ENCODE assay signal across 8 cellular contexts in the genomic region with DNA sequence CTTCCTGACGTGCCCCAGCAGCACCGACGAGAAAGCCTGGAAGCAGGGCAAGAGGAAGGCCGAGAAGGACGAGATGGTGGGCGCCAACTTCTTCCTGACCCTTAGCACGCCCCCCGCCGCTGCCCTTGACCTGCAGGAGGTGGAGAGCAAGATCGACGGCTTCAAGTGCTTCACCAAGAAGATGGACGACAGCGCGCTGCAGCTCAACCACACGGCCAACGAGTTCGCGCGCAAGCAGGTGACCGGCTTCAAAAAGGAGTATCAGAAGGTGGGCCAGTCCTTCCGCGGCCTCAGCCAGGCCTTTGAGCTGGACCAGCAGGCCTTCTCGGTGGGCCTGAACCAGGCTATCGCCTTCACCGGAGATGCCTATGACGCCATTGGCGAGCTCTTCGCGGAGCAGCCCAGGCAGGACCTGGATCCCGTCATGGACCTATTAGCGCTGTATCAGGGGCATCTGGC. TPM values are rescaled to one million over a fixed set of nuclear protein-coding genes. Genes with fewer than 3 reads are reported as not detected.
DNase-seq lines count a peak whose midpoint lies in the region; ATAC-seq and TF ChIP-seq lines count a peak whose summit lies in the region.

No MANE protein-coding gene starts in this region.

- WGBS in lung, 2 donors, result 87 to 90% methylated on average over 31 of the region's 31 CpGs
- 95% methylated on average over 31 of the region's 31 CpGs for WGBS in thymus

- no peak for ATAC-seq in lung (ENCODE audit: insufficient read depth, low FRiP score)
- ATAC-seq in HG03565 (IDR thresholded peaks at IDR 0.05; ENCODE audit: unreplicated experiment), result no peak

- peaks cover 48% of the 10 kb centered on the region for H3K4me1 Mint-ChIP-seq in T-helper 2 cell treated with Interferon-gamma antibody and Interleukin-4, amounts not matched to agents 5 μg/mL and 100 μg/mL, for 36 hours (ENCODE audit: low read depth)

- H3K9me3 ChIP-seq in breast epithelium (no peaks in the 10 kb centered on the region), lung (ENCODE audit: control insufficient read depth in 2 of 2, insufficient read depth in 1 of 2, low read length in 1 of 2) (no peaks in the 10 kb centered on the region), thymus (ENCODE audit: control insufficient read depth) (no peaks in the 10 kb centered on the region)

- DNase-seq in T-helper 2 cell treated with Interferon-gamma antibody and Interleukin-4, amounts not matched to agents 5 μg/mL and 100 μg/mL, for 36 hours (ENCODE audit: low spot score), result no peak
- no peak for DNase-seq in T-helper 2 cell
- DNase-seq in breast epithelium (ENCODE audit: low spot score in 2 of 2), result no peak
- no peak for DNase-seq in lung (ENCODE audit: low spot score)
- DNase-seq in iPS-NIHi11 (ENCODE audit: low spot score), result no peak
- no peak for DNase-seq in midbrain (lab: John Stamatoyannopoulos, UW)

- H3K27ac ChIP-seq in breast epithelium (peak overlapping the region; percentile 95 to 97), lung (ENCODE audit: low read depth in 1 of 2, low read length in 1 of 2) (peak overlapping the region in 1 of 2 donors; percentile 92), thymus (ENCODE audit: low read depth) (no peak overlapping the region)

- peak overlapping the region; percentile 62 to 95 (median 85) for H3K4me3 ChIP-seq in breast epithelium
- peak overlapping the region; percentile 87 for H3K4me3 ChIP-seq in lung
- peak overlapping the region; percentile 38 for H3K4me3 ChIP-seq in thymus (ENCODE audit: low read length)

- H3K4me1 ChIP-seq in breast epithelium (peaks cover 8 to 15% of the 10 kb centered on the region in 2 donors), lung (ENCODE audit: control insufficient read depth in 2 of 2, insufficient read depth in 2 of 2, low read length in 2 of 2) (peaks cover 16 to 21% of the 10 kb centered on the region in 2 donors), thymus (ENCODE audit: control insufficient read depth, insufficient read depth, low read length) (peaks cover 17% of the 10 kb centered on the region)

- peak overlapping the region; percentile 16 for H3K27ac Mint-ChIP-seq in T-helper 2 cell treated with Interferon-gamma antibody and Interleukin-4, amounts not matched to agents 5 μg/mL and 100 μg/mL, for 36 hours

- H3K36me3 Mint-ChIP-seq in T-helper 2 cell treated with Interferon-gamma antibody and Interleukin-4, amounts not matched to agents 5 μg/mL and 100 μg/mL, for 36 hours (ENCODE audit: low read depth), result peaks cover 45% of the 10 kb centered on the region

- H3K9me3 Mint-ChIP-seq in T-helper 2 cell treated with Interferon-gamma antibody and Interleukin-4, amounts not matched to agents 5 μg/mL and 100 μg/mL, for 36 hours, result no peaks in the 10 kb centered on the region

- H3K36me3 ChIP-seq in breast epithelium, result no peaks in the 10 kb centered on the region
- peaks cover 0 to 2% of the 10 kb centered on the region in 2 donors for H3K36me3 ChIP-seq in lung (ENCODE audit: control insufficient read depth in 2 of 2, insufficient read depth in 2 of 2, low read length in 2 of 2)
- H3K36me3 ChIP-seq in thymus (ENCODE audit: control insufficient read depth, insufficient read depth), result no peaks in the 10 kb centered on the region

- H3K27me3 ChIP-seq in breast epithelium (no peaks in the 10 kb centered on the region), lung (ENCODE audit: control insufficient read depth, insufficient read depth) (no peaks in the 10 kb centered on the region), thymus (ENCODE audit: control insufficient read depth, insufficient read depth) (no peaks in the 10 kb centered on the region)

- H3K27me3 Mint-ChIP-seq in T-helper 2 cell treated with Interferon-gamma antibody and Interleukin-4, amounts not matched to agents 5 μg/mL and 100 μg/mL, for 36 hours (ENCODE audit: low read depth), result peaks cover 27% of the 10 kb centered on the region

- no peak for TF ChIP-seq POLR2A in breast epithelium (IDR thresholded peaks at IDR 0.05)

- intact Hi-C loops in breast epithelium (cut with DNase I; ENCODE audit: low total_unique reads), result loop anchor here (5.0 kb wide), 1 partner anchor 328 kb away; no protein-coding TSS in a partner anchor

- TF ChIP-seq CTCF in breast epithelium (IDR thresholded peaks at IDR 0.05) (no peak), lung (IDR thresholded peaks at IDR 0.05; ENCODE audit: control extremely low read depth, extremely low read depth) (no peak)

- peak overlapping the region; percentile 86 for H3K4me3 Mint-ChIP-seq in T-helper 2 cell treated with Interferon-gamma antibody and Interleukin-4, amounts not matched to agents 5 μg/mL and 100 μg/mL, for 36 hours

RNA-seq across cellular contexts. Expression of gene SNX18, which starts 1.6 kb away (rescaled TPM):
- total RNA-seq in breast epithelium, result 10 to 100 TPM; 29.2 to 37.3 (median 33.1) TPM
- 10 to 100 TPM; 36.9 to 43.4 TPM for total RNA-seq in lung
- polyA plus RNA-seq in lung, result 10 to 100 TPM in 1 of 2 donors, 1 to 10 TPM in 1; 5.5 to 33.0 TPM
- polyA plus RNA-seq in thymus, result 8.5 TPM
